Comparison of ENCODE assay signal across 8 cellular contexts in the genomic region with DNA sequence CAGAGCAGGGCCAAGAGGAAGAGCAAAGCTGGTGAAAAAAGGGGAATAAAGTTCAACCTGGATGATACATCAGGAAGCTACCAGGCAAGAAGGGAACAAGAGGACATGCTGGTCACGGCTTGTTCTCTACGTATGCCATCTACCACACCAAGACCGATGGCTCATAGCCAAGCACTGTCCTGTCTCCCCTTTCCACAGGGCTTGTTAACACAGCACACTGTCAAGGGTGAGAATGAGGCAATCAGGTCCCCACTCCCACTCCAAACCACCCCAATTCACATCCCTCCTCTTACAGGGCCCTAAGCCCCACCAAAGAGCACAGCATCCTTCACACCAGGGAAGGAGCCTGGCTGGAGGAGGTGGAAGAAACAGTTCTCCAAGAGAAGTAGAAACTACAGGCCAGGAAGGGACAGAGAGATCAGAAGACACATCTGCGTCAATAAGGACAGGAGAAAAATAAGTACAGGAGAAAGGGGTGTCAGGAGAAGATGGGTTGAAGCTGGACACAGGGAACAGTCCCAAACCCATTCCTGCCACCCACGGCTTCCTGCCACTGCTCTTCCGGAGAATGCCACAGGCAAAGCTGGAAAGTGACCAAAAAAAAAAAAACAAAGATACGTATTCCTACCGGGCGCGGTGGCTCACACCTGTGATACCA. TPM values are rescaled to one million over a fixed set of nuclear protein-coding genes. Genes with fewer than 3 reads are reported as not detected.
DNase-seq lines count a peak whose midpoint lies in the region; ATAC-seq, FAIRE-seq and TF ChIP-seq lines count a peak whose summit lies in the region.

No MANE protein-coding gene starts in this region.

- H3K9me1 ChIP-seq in keratinocyte (ENCODE audit: control insufficient read depth, extremely low read depth, insufficient read depth, low read length), result no peaks in the 10 kb centered on the region

- no peak overlapping the region for H2AFZ ChIP-seq in keratinocyte (ENCODE audit: control insufficient read depth, low read length)

- no peaks in the 10 kb centered on the region for H3K27me3 Mint-ChIP-seq in activated CD4-positive, alpha-beta T cell treated with anti-CD3 and anti-CD28 coated beads, Interleukin-2, amount 10 ng/mL, durations not matched to agents 7 days and 5 days
- H3K27me3 Mint-ChIP-seq in activated naive CD8-positive, alpha-beta T cell treated with anti-CD3 and anti-CD28 coated beads, Interleukin-2, amount 50 U/mL, for 24 hours, result no peaks in the 10 kb centered on the region

- dilution Hi-C loops in keratinocyte (cut with MboI; ENCODE audit: extremely low pct_ligation_motif_present, low sequenced_read_pairs), result no loop called here

- peak overlapping the region; percentile 25 for H3K4me3 Mint-ChIP-seq in activated CD4-positive, alpha-beta T cell treated with anti-CD3 and anti-CD28 coated beads, Interleukin-2, amount 10 ng/mL, durations not matched to agents 7 days and 5 days
- no peak overlapping the region for H3K4me3 Mint-ChIP-seq in activated naive CD8-positive, alpha-beta T cell treated with anti-CD3 and anti-CD28 coated beads, Interleukin-2, amount 50 U/mL, for 24 hours

- intact Hi-C loops in tibial artery (cut with DNase I; ENCODE audit: low total_unique reads), result no loop called here

- ATAC-seq in activated naive CD8-positive, alpha-beta T cell treated with anti-CD3 and anti-CD28 coated beads, Interleukin-2, amount 50 U/mL, for 24 hours, result no peak
- ATAC-seq in HG03025 (IDR thresholded peaks at IDR 0.05; ENCODE audit: low FRiP score, unreplicated experiment), result no peak

- peaks cover 55% of the 10 kb centered on the region for H3K79me2 ChIP-seq in keratinocyte (ENCODE audit: control insufficient read depth, insufficient read depth, low read length)

- CTCF ChIA-PET in activated CD4-positive, alpha-beta T cell treated with anti-CD3 and anti-CD28 coated beads, Interleukin-2, amount 10 ng/mL, durations not matched to agents 7 days and 5 days (lab: Charles Lee), result interaction anchor here (0.6 to 6.4 kb wide), 11 partner anchors 10 to 201 kb away, joined by 3 to 26 read pairs (median 7); a partner anchor contains a TSS

- H3K4me3 ChIP-seq in keratinocyte (ENCODE audit: control insufficient read depth in 2 of 3, extremely low read depth in 1 of 3, insufficient read depth in 2 of 3, low read depth in 1 of 3, low read length in 3 of 3), result peak overlapping the region; percentile 52 to 71 (median 54)
- H3K4me3 ChIP-seq in tibial artery, result peak overlapping the region; percentile 68 to 76

- peaks cover 52% of the 10 kb centered on the region for H3K4me1 ChIP-seq in keratinocyte (ENCODE audit: control insufficient read depth, extremely low read depth, insufficient read depth, low read length)
- peaks cover 0 to 64% (median 54%) of the 10 kb centered on the region in 4 donors for H3K4me1 ChIP-seq in tibial artery

- H3K27ac Mint-ChIP-seq in activated CD4-positive, alpha-beta T cell treated with anti-CD3 and anti-CD28 coated beads, Interleukin-2, amount 10 ng/mL, durations not matched to agents 7 days and 5 days, result peak overlapping the region; percentile 63
- H3K27ac Mint-ChIP-seq in activated naive CD8-positive, alpha-beta T cell treated with anti-CD3 and anti-CD28 coated beads, Interleukin-2, amount 50 U/mL, for 24 hours, result peak overlapping the region; percentile 32

- peaks cover 32% of the 10 kb centered on the region for H3K36me3 Mint-ChIP-seq in activated CD4-positive, alpha-beta T cell treated with anti-CD3 and anti-CD28 coated beads, Interleukin-2, amount 10 ng/mL, durations not matched to agents 7 days and 5 days (ENCODE audit: low read depth)
- peaks cover 3% of the 10 kb centered on the region for H3K36me3 Mint-ChIP-seq in activated naive CD8-positive, alpha-beta T cell treated with anti-CD3 and anti-CD28 coated beads, Interleukin-2, amount 50 U/mL, for 24 hours (ENCODE audit: low read depth)

- H3K4me2 ChIP-seq in keratinocyte (ENCODE audit: control insufficient read depth, extremely low read depth, insufficient read depth, low read depth, low read length), result peak overlapping the region; percentile 76

- peaks cover 51% of the 10 kb centered on the region for H3K4me1 Mint-ChIP-seq in activated CD4-positive, alpha-beta T cell treated with anti-CD3 and anti-CD28 coated beads, Interleukin-2, amount 10 ng/mL, durations not matched to agents 7 days and 5 days
- H3K4me1 Mint-ChIP-seq in activated naive CD8-positive, alpha-beta T cell treated with anti-CD3 and anti-CD28 coated beads, Interleukin-2, amount 50 U/mL, for 24 hours, result peaks cover 29% of the 10 kb centered on the region

- POLR2A ChIA-PET in activated CD4-positive, alpha-beta T cell treated with anti-CD3 and anti-CD28 coated beads, Interleukin-2, amount 10 ng/mL, durations not matched to agents 7 days and 5 days (lab: Charles Lee), result no interaction called here

- peak overlapping the region; percentile 99 for H3K27ac ChIP-seq in keratinocyte (ENCODE audit: control insufficient read depth, insufficient read depth, low read length)
- peak overlapping the region; percentile 95 to 97 for H3K27ac ChIP-seq in tibial artery

- FAIRE-seq in keratinocyte (lab: Jason Lieb, UNC), result peak; percentile 69

- H3K27me3 ChIP-seq in keratinocyte (ENCODE audit: control insufficient read depth, extremely low read depth, insufficient read depth, low read length), result no peaks in the 10 kb centered on the region
- H3K27me3 ChIP-seq in tibial artery, result no peaks in the 10 kb centered on the region

- peaks cover 8 to 25% of the 10 kb centered on the region in 2 experiments for H3K36me3 ChIP-seq in keratinocyte (ENCODE audit: control insufficient read depth in 2 of 2, extremely low read depth in 1 of 2, insufficient read depth in 2 of 2, low read length in 2 of 2)
- H3K36me3 ChIP-seq in tibial artery, result peaks cover 17 to 33% (median 18%) of the 10 kb centered on the region in 3 donors

- DNase-seq in activated CD4-positive, alpha-beta T cell treated with anti-CD3 and anti-CD28 coated beads, Interleukin-2, amount 10 ng/mL, durations not matched to agents 7 days and 5 days, result no peak
- DNase-seq in activated CD4-positive, alpha-beta T cell treated with anti-CD3 and anti-CD28 coated beads, Interleukin-2, amount 50 U/mL, for 1 hour, result no peak
- no peak for DNase-seq in activated naive CD8-positive, alpha-beta T cell treated with anti-CD3 and anti-CD28 coated beads, Interleukin-2, amount 50 U/mL, for 24 hours
- DNase-seq in keratinocyte (ENCODE audit: low read depth, low spot score) (peak; percentile 70), tibial artery (peak in 1 of 2 donors; percentile 61), LoVo (ENCODE audit: low spot score) (no peak), AG08396 (ENCODE audit: low spot score) (no peak)

- TF ChIP-seq CTCF in keratinocyte (optimal IDR thresholded peaks at IDR 0.05 in 1 of 3, IDR thresholded peaks at IDR 0.05 in 1 of 3, conservative IDR thresholded peaks at IDR 0.05 in 1 of 3; ENCODE audit: extremely low read depth in 1 of 3, insufficient read depth in 2 of 3, low read length in 3 of 3) (no peak), tibial artery (IDR thresholded peaks at IDR 0.05) (no peak)

- H3K9me3 Mint-ChIP-seq in activated CD4-positive, alpha-beta T cell treated with anti-CD3 and anti-CD28 coated beads, Interleukin-2, amount 10 ng/mL, durations not matched to agents 7 days and 5 days, result no peaks in the 10 kb centered on the region
- H3K9me3 Mint-ChIP-seq in activated naive CD8-positive, alpha-beta T cell treated with anti-CD3 and anti-CD28 coated beads, Interleukin-2, amount 50 U/mL, for 24 hours, result no peaks in the 10 kb centered on the region

- peak overlapping the region; percentile 79 for H3K9ac ChIP-seq in keratinocyte (ENCODE audit: control insufficient read depth, extremely low read depth, insufficient read depth, low read length)

- no peaks in the 10 kb centered on the region for H4K20me1 ChIP-seq in keratinocyte (ENCODE audit: control insufficient read depth, extremely low read depth, insufficient read depth, low read length)

- no peaks in the 10 kb centered on the region for H3K9me3 ChIP-seq in keratinocyte (ENCODE audit: control insufficient read depth, low read depth, low read length)
- H3K9me3 ChIP-seq in tibial artery, result no peaks in the 10 kb centered on the region

RNA-seq across cellular contexts. Expression of a gene that starts 0.9 kb away (rescaled TPM):
- 100 to 1,000 TPM in 1 of 2 experiments, 10 to 100 TPM in 1; 75.1 to 104 TPM for total RNA-seq in activated CD4-positive, alpha-beta T cell treated with anti-CD3 and anti-CD28 coated beads, Interleukin-2, amount 10 ng/mL, durations not matched to agents 7 days and 5 days
- 245 to 385 TPM (median 272 TPM) in 3 replicates for polyA plus RNA-seq in keratinocyte
- polyA plus RNA-seq in keratinocyte (2011; ENCODE audit: low read depth), result 41.9 TPM
- 316 and 399 TPM in 2 replicates for polyA plus RNA-seq in keratinocyte (2011; cell fraction: cytosol; rRNA removed)
- 637 and 800 TPM in 2 replicates for polyA plus RNA-seq in keratinocyte (2011; cell fraction: nucleus; rRNA removed)
- polyA plus RNA-seq in keratinocyte (2012; ENCODE audit: low replicate concordance), result 195 and 241 TPM in 2 replicates
- 280 to 465 TPM (median 409 TPM) in 3 replicates for polyA minus RNA-seq in keratinocyte
- polyA minus RNA-seq in keratinocyte (2011; cell fraction: cytosol; rRNA and poly(A)+ RNA removed), result 214 TPM
- polyA minus RNA-seq in keratinocyte (2011; cell fraction: nucleus; rRNA and poly(A)+ RNA removed), result 152 and 244 TPM in 2 replicates

RNA-seq across cellular contexts. Expression of a gene that starts 3.0 kb away (rescaled TPM):
- 100 to 1,000 TPM; 147 to 157 TPM for total RNA-seq in activated CD4-positive, alpha-beta T cell treated with anti-CD3 and anti-CD28 coated beads, Interleukin-2, amount 10 ng/mL, durations not matched to agents 7 days and 5 days
- polyA plus RNA-seq in keratinocyte, result 133 to 300 TPM (median 217 TPM) in 3 replicates
- 8.8 TPM for polyA plus RNA-seq in keratinocyte (2011; ENCODE audit: low read depth)
- polyA plus RNA-seq in keratinocyte (2011; cell fraction: cytosol; rRNA removed), result 204 and 245 TPM in 2 replicates
- 66.6 and 66.9 TPM in 2 replicates for polyA plus RNA-seq in keratinocyte (2011; cell fraction: nucleus; rRNA removed)
- polyA plus RNA-seq in keratinocyte (2012; ENCODE audit: low replicate concordance), result 78.8 and 129 TPM in 2 replicates
- 75.8 to 128 TPM (median 83.8 TPM) in 3 replicates for polyA minus RNA-seq in keratinocyte
- polyA minus RNA-seq in keratinocyte (2011; cell fraction: cytosol; rRNA and poly(A)+ RNA removed), result 44.7 TPM
- polyA minus RNA-seq in keratinocyte (2011; cell fraction: nucleus; rRNA and poly(A)+ RNA removed), result 10.4 and 19.9 TPM in 2 replicates

RNA-seq across cellular contexts. Expression of a gene that starts 9.9 kb away (rescaled TPM):
- 10 to 100 TPM; 50.0 to 50.2 TPM for total RNA-seq in activated CD4-positive, alpha-beta T cell treated with anti-CD3 and anti-CD28 coated beads, Interleukin-2, amount 10 ng/mL, durations not matched to agents 7 days and 5 days
- polyA plus RNA-seq in keratinocyte, result 15.1 to 22.3 TPM (median 15.9 TPM) in 3 replicates
- polyA plus RNA-seq in keratinocyte (2011; ENCODE audit: low read depth), result 2.4 TPM
- 15.2 and 15.6 TPM in 2 replicates for polyA plus RNA-seq in keratinocyte (2011; cell fraction: cytosol; rRNA removed)
- polyA plus RNA-seq in keratinocyte (2011; cell fraction: nucleus; rRNA removed), result 33.6 and 33.8 TPM in 2 replicates
- polyA plus RNA-seq in keratinocyte (2012; ENCODE audit: low replicate concordance), result 16.4 and 18.9 TPM in 2 replicates
- 15.5 to 20.0 TPM (median 15.6 TPM) in 3 replicates for polyA minus RNA-seq in keratinocyte
- polyA minus RNA-seq in keratinocyte (2011; cell fraction: cytosol; rRNA and poly(A)+ RNA removed), result 20.5 TPM
- 10.2 and 12.9 TPM in 2 replicates for polyA minus RNA-seq in keratinocyte (2011; cell fraction: nucleus; rRNA and poly(A)+ RNA removed)

RNA-seq across cellular contexts. Expression of a gene that starts 11.7 kb away (rescaled TPM):
- total RNA-seq in activated CD4-positive, alpha-beta T cell treated with anti-CD3 and anti-CD28 coated beads, Interleukin-2, amount 10 ng/mL, durations not matched to agents 7 days and 5 days, result 10 to 100 TPM; 41.2 to 41.3 TPM
- 44.7 to 101 TPM (median 51.4 TPM) in 3 replicates for polyA plus RNA-seq in keratinocyte
- polyA plus RNA-seq in keratinocyte (2011; ENCODE audit: low read depth), result 39.1 TPM
- 46.5 and 61.9 TPM in 2 replicates for polyA plus RNA-seq in keratinocyte (2011; cell fraction: cytosol; rRNA removed)
- polyA plus RNA-seq in keratinocyte (2011; cell fraction: nucleus; rRNA removed), result 99.8 and 124 TPM in 2 replicates
- polyA plus RNA-seq in keratinocyte (2012; ENCODE audit: low replicate concordance), result 54.2 and 66.7 TPM in 2 replicates
- polyA minus RNA-seq in keratinocyte, result 68.7 to 133 TPM (median 68.8 TPM) in 3 replicates
- polyA minus RNA-seq in keratinocyte (2011; cell fraction: cytosol; rRNA and poly(A)+ RNA removed), result 74.1 TPM
- polyA minus RNA-seq in keratinocyte (2011; cell fraction: nucleus; rRNA and poly(A)+ RNA removed), result 39.9 and 40.5 TPM in 2 replicates

RNA-seq across cellular contexts. Expression of a gene that starts 15.6 kb away (rescaled TPM):
- 10 to 100 TPM; 74.6 to 92.0 TPM for total RNA-seq in activated CD4-positive, alpha-beta T cell treated with anti-CD3 and anti-CD28 coated beads, Interleukin-2, amount 10 ng/mL, durations not matched to agents 7 days and 5 days
- 15.1 to 29.9 TPM (median 15.6 TPM) in 3 replicates for polyA plus RNA-seq in keratinocyte
- 5.8 TPM for polyA plus RNA-seq in keratinocyte (2011; ENCODE audit: low read depth)
- 4.9 and 7.7 TPM in 2 replicates for polyA plus RNA-seq in keratinocyte (2011; cell fraction: cytosol; rRNA removed)
- polyA plus RNA-seq in keratinocyte (2011; cell fraction: nucleus; rRNA removed), result 45.9 and 54.4 TPM in 2 replicates
- polyA plus RNA-seq in keratinocyte (2012; ENCODE audit: low replicate concordance), result 15.9 and 21.9 TPM in 2 replicates
- polyA minus RNA-seq in keratinocyte, result 12.5 to 24.5 TPM (median 20.5 TPM) in 3 replicates
- 12.5 TPM for polyA minus RNA-seq in keratinocyte (2011; cell fraction: cytosol; rRNA and poly(A)+ RNA removed)
- polyA minus RNA-seq in keratinocyte (2011; cell fraction: nucleus; rRNA and poly(A)+ RNA removed), result 46.6 and 54.2 TPM in 2 replicates
